Comparison of ENCODE assay signal across 14 cellular contexts in the genomic region with DNA sequence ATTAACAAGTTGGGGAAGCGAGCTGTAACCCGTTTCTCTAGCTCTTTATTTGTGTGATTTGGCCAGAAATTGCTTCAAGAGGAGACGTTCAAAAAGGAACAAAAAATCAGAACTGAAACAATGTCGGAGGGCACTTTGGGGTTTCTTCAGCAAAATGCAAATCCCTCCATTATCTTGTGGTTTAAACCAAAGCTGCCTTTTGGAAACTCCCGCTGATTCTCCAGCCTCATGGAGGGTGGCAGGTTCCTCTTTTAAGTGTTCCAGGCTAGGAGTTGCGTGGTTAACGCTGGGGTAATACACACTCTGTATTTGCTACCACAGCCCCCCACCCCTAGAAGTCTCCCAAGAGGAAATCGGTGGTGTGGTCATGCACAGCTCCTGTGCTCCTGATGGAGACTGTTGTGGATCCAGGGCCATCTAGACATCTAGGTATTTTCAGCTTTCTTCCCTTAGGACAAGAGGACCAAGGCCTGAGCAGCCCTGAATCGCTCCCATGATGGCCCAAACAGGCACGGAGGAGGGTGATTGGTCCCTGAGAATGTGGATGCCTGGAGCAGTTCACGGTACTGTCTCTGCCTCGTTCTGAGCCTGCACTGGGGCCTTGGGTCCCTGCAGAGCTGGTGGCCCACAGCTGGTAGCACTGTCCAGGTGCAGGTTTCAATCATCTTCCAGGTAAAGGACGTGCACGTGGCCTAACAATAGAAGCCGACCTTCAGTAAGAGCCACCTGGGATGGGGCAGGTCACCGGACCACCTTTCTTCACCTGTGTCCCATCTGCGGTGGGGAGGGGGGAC. TPM values are rescaled to one million over a fixed set of nuclear protein-coding genes. Genes with fewer than 3 reads are reported as not detected.
A peak's percentile ranks its signal among the peaks of the same experiment; 100 is the strongest.
DNase-seq lines count a peak whose midpoint lies in the region; ATAC-seq and TF ChIP-seq lines count a peak whose summit lies in the region.
"Had no signal": no experiment of that assay in that cellular context is flagged by ENCODE, and none has a peak within 500 bp of the region (broad histone marks: within the 10 kb centered on the region; RNA-seq: fewer than 3 reads in every experiment).

No MANE protein-coding gene starts in this region.

- no peaks in the 10 kb centered on the region for H3K9me3 Mint-ChIP-seq in stimulated activated memory B cell treated with anti-CD40 and anti-IgM and Interleukin-4, amounts not matched to agents 10 μg/mL and 1 μg/mL and 100 μg/mL, for 72 hours

- no peak overlapping the region for H3K4me3 ChIP-seq in WERI-Rb-1 (ENCODE audit: low read depth, low read length)
- no peak overlapping the region for H3K4me3 ChIP-seq in hepatocyte
- no peak overlapping the region for H3K4me3 ChIP-seq in smooth muscle cell

- H3K27me3 ChIP-seq in WERI-Rb-1 (ENCODE audit: insufficient read depth, low read depth, severe bottlenecking) = no peaks in the 10 kb centered on the region
- H3K27me3 ChIP-seq in hepatocyte = no peaks in the 10 kb centered on the region
- peaks cover 4% of the 10 kb centered on the region for H3K27me3 ChIP-seq in smooth muscle cell (ENCODE audit: low read depth)

- no peaks in the 10 kb centered on the region for H3K9me2 ChIP-seq in hepatocyte (replicated peaks; ENCODE audit: insufficient read depth)

- 91% methylated on average over 17 of the region's 17 CpGs for WGBS in hepatocyte (ENCODE audit: low lambda C conversion rate, missing lambda C conversion rate)
- 92% methylated on average over 17 of the region's 17 CpGs for WGBS in smooth muscle cell (ENCODE audit: low lambda C conversion rate)

- no peaks in the 10 kb centered on the region for H3K79me2 ChIP-seq in hepatocyte
- no peaks in the 10 kb centered on the region for H3K79me2 ChIP-seq in smooth muscle cell (ENCODE audit: low read depth)

- H3K9me3 ChIP-seq in WERI-Rb-1 (ENCODE audit: severe bottlenecking) (no peaks in the 10 kb centered on the region), hepatocyte (ENCODE audit: low read depth) (no peaks in the 10 kb centered on the region), smooth muscle cell (replicated peaks; ENCODE audit: low read depth) (no peaks in the 10 kb centered on the region)

- no peak overlapping the region for H3K27ac Mint-ChIP-seq in stimulated activated memory B cell treated with anti-CD40 and anti-IgM and Interleukin-4, amounts not matched to agents 10 μg/mL and 1 μg/mL and 100 μg/mL, for 72 hours
- H3K27ac Mint-ChIP-seq: progenitor cell of endocrine pancreas had no signal

- ATAC-seq in GM19043 (IDR thresholded peaks at IDR 0.05; ENCODE audit: low read depth, unreplicated experiment) (peak; percentile 46), HG03159 (IDR thresholded peaks at IDR 0.05; ENCODE audit: unreplicated experiment) (peak; percentile 41), HG02870 (IDR thresholded peaks at IDR 0.05; ENCODE audit: unreplicated experiment) (no peak)
- ATAC-seq in stimulated activated memory B cell treated with anti-CD40 and anti-IgM and Interleukin-4, amounts not matched to agents 10 μg/mL and 1 μg/mL and 100 μg/mL, for 72 hours = peak; percentile 75

- no peaks in the 10 kb centered on the region for H3K36me3 Mint-ChIP-seq in stimulated activated memory B cell treated with anti-CD40 and anti-IgM and Interleukin-4, amounts not matched to agents 10 μg/mL and 1 μg/mL and 100 μg/mL, for 72 hours

- peaks cover 57% of the 10 kb centered on the region for H3K27me3 Mint-ChIP-seq in stimulated activated memory B cell treated with anti-CD40 and anti-IgM and Interleukin-4, amounts not matched to agents 10 μg/mL and 1 μg/mL and 100 μg/mL, for 72 hours

- H3K4me1 Mint-ChIP-seq in stimulated activated memory B cell treated with anti-CD40 and anti-IgM and Interleukin-4, amounts not matched to agents 10 μg/mL and 1 μg/mL and 100 μg/mL, for 72 hours = peaks cover 27% of the 10 kb centered on the region

- no peaks in the 10 kb centered on the region for H3F3A ChIP-seq in smooth muscle cell (ENCODE audit: low read depth)

- H3K4me2 ChIP-seq in hepatocyte (no peak overlapping the region), smooth muscle cell (no peak overlapping the region)

- H3K4me1 ChIP-seq in hepatocyte (ENCODE audit: insufficient read depth) (no peaks in the 10 kb centered on the region), smooth muscle cell (ENCODE audit: low read depth) (peaks cover 21% of the 10 kb centered on the region)

- H4K20me1 ChIP-seq in hepatocyte (ENCODE audit: insufficient read depth, poor library complexity, severe bottlenecking) (no peaks in the 10 kb centered on the region), smooth muscle cell (ENCODE audit: low read depth) (no peaks in the 10 kb centered on the region)

- DNase-seq in WERI-Rb-1 (peak; percentile 6), hepatocyte (ENCODE audit: low spot score) (no peak), smooth muscle cell (lab: John Stamatoyannopoulos, UW; ENCODE audit: unreplicated experiment) (no peak)
- DNase-seq: activated CD8-positive, alpha-beta memory T cell treated with anti-CD3 and anti-CD28 coated beads, Interleukin-2, amount 50 U/mL, for 48 hours; amniotic stem cell; COR-L47; dorsolateral prefrontal cortex; NCI-H2081 treated with DMSO at 0.1 percent for 48 hours had no signal

- no peak overlapping the region for H3K4me3 Mint-ChIP-seq in stimulated activated memory B cell treated with anti-CD40 and anti-IgM and Interleukin-4, amounts not matched to agents 10 μg/mL and 1 μg/mL and 100 μg/mL, for 72 hours

- TF ChIP-seq CTCF in WERI-Rb-1 (IDR thresholded peaks at IDR 0.05; ENCODE audit: low read depth, low read length) = no peak
- TF ChIP-seq CTCF in hepatocyte (IDR thresholded peaks at IDR 0.05; ENCODE audit: poor library complexity) = no peak
- no peak for TF ChIP-seq CTCF in smooth muscle cell (IDR thresholded peaks at IDR 0.05; ENCODE audit: borderline replicate concordance, insufficient read depth, poor library complexity, severe bottlenecking)

- H2AFZ ChIP-seq in hepatocyte (no peak overlapping the region), smooth muscle cell (ENCODE audit: low read depth) (no peak overlapping the region)

- H3K27ac ChIP-seq in WERI-Rb-1 (peak overlapping the region; percentile 90), hepatocyte (no peak overlapping the region), smooth muscle cell (ENCODE audit: low read depth) (no peak overlapping the region)
- H3K27ac ChIP-seq: dorsolateral prefrontal cortex had no signal

- no peaks in the 10 kb centered on the region for H3K36me3 ChIP-seq in WERI-Rb-1
- no peaks in the 10 kb centered on the region for H3K36me3 ChIP-seq in hepatocyte (replicated peaks; ENCODE audit: insufficient read depth, low read depth)
- no peaks in the 10 kb centered on the region for H3K36me3 ChIP-seq in smooth muscle cell (ENCODE audit: low read depth)

- H3K9ac ChIP-seq in smooth muscle cell (ENCODE audit: low read depth) = no peak overlapping the region

RNA-seq across cellular contexts. Expression of a gene that starts 19.2 kb away (rescaled TPM):
- total RNA-seq in hepatocyte (not detected in 2 replicates), smooth muscle cell (not detected in 2 replicates)
- polyA plus RNA-seq in hepatocyte (not detected in 2 replicates), smooth muscle cell (0.13 TPM in 1 of 2 replicates, not detected in the other)
- total RNA-seq: glomerular endothelial cell, progenitor cell of endocrine pancreas had no signal

RNA-seq across cellular contexts. Expression of a gene that starts 56.3 kb away (rescaled TPM):
- not detected in 2 replicates for total RNA-seq in hepatocyte
- polyA plus RNA-seq in hepatocyte = not detected in 2 replicates
- not detected in 2 replicates for total RNA-seq in smooth muscle cell
- not detected in 2 replicates for polyA plus RNA-seq in smooth muscle cell
- total RNA-seq: glomerular endothelial cell, progenitor cell of endocrine pancreas had no signal
